32 cellular contexts compared by ENCODE assay signal in the genomic region with DNA sequence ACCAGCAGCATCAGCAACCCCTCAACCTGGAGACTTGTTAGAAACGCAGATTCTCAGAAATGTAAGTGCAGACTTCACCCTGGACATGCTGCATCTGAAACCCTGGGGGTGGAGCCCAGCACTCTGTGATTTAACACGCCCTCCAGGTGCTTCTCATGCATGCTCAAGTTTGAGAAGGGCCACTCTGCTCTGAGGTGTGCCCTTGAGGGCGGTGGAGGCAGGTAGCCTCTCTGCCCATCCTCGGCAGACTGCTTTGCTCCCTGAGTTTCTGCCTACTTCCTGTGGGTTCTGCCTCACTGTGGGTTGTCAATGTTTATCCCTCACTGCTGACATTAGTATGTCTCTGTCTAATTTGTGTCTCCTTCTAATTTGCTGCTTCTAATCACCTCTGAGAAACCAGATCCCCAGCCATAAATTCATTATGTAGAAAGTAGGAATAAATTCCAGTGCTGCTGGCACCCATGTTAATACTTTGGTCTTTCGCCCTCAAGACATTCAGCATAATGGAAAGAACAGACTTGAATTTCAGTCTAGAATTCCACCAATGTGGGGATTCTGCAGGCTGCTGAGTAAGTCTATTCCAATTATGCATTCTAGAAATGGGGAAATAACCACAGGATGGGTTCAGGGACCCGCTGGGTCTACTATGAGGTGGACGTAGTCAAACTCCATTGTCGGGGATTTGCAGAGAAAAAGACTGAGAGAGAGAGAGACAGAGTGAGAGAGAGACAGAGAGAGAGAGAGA. TPM values are rescaled to one million over a fixed set of nuclear protein-coding genes. Genes with fewer than 3 reads are reported as not detected.
DNase-seq lines count a peak whose midpoint lies in the region; ATAC-seq, FAIRE-seq and TF ChIP-seq lines count a peak whose summit lies in the region.
"Had no signal": no experiment of that assay in that cellular context is flagged by ENCODE, and none has a peak within 500 bp of the region (broad histone marks: within the 10 kb centered on the region; RNA-seq: fewer than 3 reads in every experiment).

No MANE protein-coding gene starts in this region.

- peaks cover 16% of the 10 kb centered on the region for H3K36me3 Mint-ChIP-seq in GM23338 (ENCODE audit: low read depth)
- H3K36me3 Mint-ChIP-seq in osteocyte (ENCODE audit: unreplicated experiment): no peaks in the 10 kb centered on the region
- H3K36me3 Mint-ChIP-seq: stimulated activated memory B cell treated with anti-CD40 and anti-IgM and Interleukin-4, amounts not matched to agents 10 μg/mL and 1 μg/mL and 100 μg/mL, for 72 hours had no signal

- H3K9me2 ChIP-seq in GM23338 (ENCODE audit: insufficient read depth): 0 out of 2 replicates have a peak, but pooled peaks cover 3% of the 10 kb centered on the region

- H3K4me2 ChIP-seq in GM23338: no peak overlapping the region
- H3K4me2 ChIP-seq in GM12878 (ENCODE audit: control insufficient read depth, insufficient read depth): no peak overlapping the region

- no peak overlapping the region for H3K9ac ChIP-seq in GM12878 (ENCODE audit: control insufficient read depth, insufficient read depth, low read length)

- H3K27me3 Mint-ChIP-seq in GM23338 (ENCODE audit: insufficient read depth, low read depth, poor library complexity): peaks cover 5% of the 10 kb centered on the region
- peaks cover 2% of the 10 kb centered on the region for H3K27me3 Mint-ChIP-seq in osteocyte (ENCODE audit: unreplicated experiment)
- H3K27me3 Mint-ChIP-seq: activated T-helper 17 cell treated with anti-CD3 and anti-CD28 coated beads, Interleukin-2, amount 50 U/mL, for 72 hours; CD4-positive, alpha-beta T cell had no signal

- FAIRE-seq in GM12878 (lab: Jason Lieb, UNC): no peak
- FAIRE-seq: G401.6, HTR-8/SVneo had no signal

- in situ Hi-C loops in GM12878 (cut with MboI): no loop called here

- H3K79me2 ChIP-seq in GM23338 (replicated peaks; ENCODE audit: insufficient read depth): no peaks in the 10 kb centered on the region
- H3K79me2 ChIP-seq in GM12878 (ENCODE audit: control insufficient read depth, insufficient read depth, low read length): no peaks in the 10 kb centered on the region

- H3K4me3 Mint-ChIP-seq in GM23338 (no peak overlapping the region), osteocyte (ENCODE audit: unreplicated experiment) (no peak overlapping the region)
- H3K4me3 Mint-ChIP-seq: activated T-helper 17 cell treated with anti-CD3 and anti-CD28 coated beads, Interleukin-2, amount 50 U/mL, for 72 hours; CD4-positive, alpha-beta T cell; neural crest cell; stimulated activated memory B cell treated with anti-CD40 and anti-IgM and Interleukin-4, amounts not matched to agents 10 μg/mL and 1 μg/mL and 100 μg/mL, for 72 hours had no signal

- BruUV-seq in GM12878 (replicated peaks; lab: Mats Ljungman, UMichigan): no TSS peak

- no peaks in the 10 kb centered on the region for H3F3A ChIP-seq in GM23338 (replicated peaks; ENCODE audit: low read depth)

- no peak for TF ChIP-seq POLR2A in GM12878 (IDR thresholded peaks at IDR 0.05; ENCODE audit: low read depth, low read length)

- SMC1A ChIA-PET in GM12878 (lab: Charles Lee; ENCODE audit: uncharacterized antibody, unreplicated experiment): no interaction called here

- no peak for TF ChIP-seq EP300 in GM12878 (IDR thresholded peaks at IDR 0.05; ENCODE audit: borderline replicate concordance in 1 of 2, control insufficient read depth in 1 of 2, low read depth in 2 of 2, low read length in 2 of 2)

- H3K4me1 Mint-ChIP-seq in GM23338 (peaks cover 13% of the 10 kb centered on the region), osteocyte (ENCODE audit: unreplicated experiment) (peaks cover 13% of the 10 kb centered on the region)
- H3K4me1 Mint-ChIP-seq: activated T-helper 17 cell treated with anti-CD3 and anti-CD28 coated beads, Interleukin-2, amount 50 U/mL, for 72 hours; stimulated activated memory B cell treated with anti-CD40 and anti-IgM and Interleukin-4, amounts not matched to agents 10 μg/mL and 1 μg/mL and 100 μg/mL, for 72 hours had no signal

- H3K4me1 ChIP-seq in GM23338 (ENCODE audit: insufficient read depth) (peaks cover 8% of the 10 kb centered on the region; the same call in 1 of the 2 replicates), GM12878 (ENCODE audit: control insufficient read depth, insufficient read depth, low read length) (no peaks in the 10 kb centered on the region)
- H3K4me1 ChIP-seq: HAP-1, lower lobe of right lung, vagina had no signal

- H4K20me1 ChIP-seq in GM23338 (replicated peaks; ENCODE audit: insufficient read depth): no peaks in the 10 kb centered on the region
- no peaks in the 10 kb centered on the region for H4K20me1 ChIP-seq in GM12878 (ENCODE audit: control insufficient read depth, insufficient read depth)

- H2AFZ ChIP-seq in GM23338: peak overlapping the region; percentile 56; the same call in 1 of the 2 replicates
- no peak overlapping the region; the same call in 1 of the 2 replicates for H2AFZ ChIP-seq in GM12878 (ENCODE audit: control insufficient read depth, low read depth, low read length)

- no peaks in the 10 kb centered on the region for H3K36me3 ChIP-seq in GM23338 (ENCODE audit: insufficient read depth)
- H3K36me3 ChIP-seq in GM12878 (ENCODE audit: control insufficient read depth in 2 of 2, insufficient read depth in 2 of 2, low read length in 1 of 2): no peaks in the 10 kb centered on the region
- H3K36me3 ChIP-seq: cardiac muscle cell, HAP-1, heart left ventricle, lower lobe of right lung, right atrium auricular region, vagina had no signal

- WGBS in GM12878 (ENCODE audit: insufficient coverage, insufficient replicate concordance, low lambda C conversion rate, missing lambda C conversion rate): 42% methylated on average over 8 of the region's 8 CpGs

- no peak overlapping the region for H3K4me3 ChIP-seq in GM23338
- no peak overlapping the region for H3K4me3 ChIP-seq in GM12878
- H3K4me3 ChIP-seq: cardiac muscle cell, coronary artery, HAP-1, heart left ventricle, lower lobe of right lung, right atrium auricular region, vagina had no signal

- H3K27ac ChIP-seq in GM23338 (ENCODE audit: low read depth): no peak overlapping the region
- H3K27ac ChIP-seq in GM12878 (ENCODE audit: control insufficient read depth, insufficient read depth): no peak overlapping the region
- H3K27ac ChIP-seq: 22Rv1, cardiac muscle cell, coronary artery, lower lobe of right lung, right atrium auricular region, vagina had no signal

- no peak for TF ChIP-seq RAD21 in GM12878 (IDR thresholded peaks at IDR 0.05; ENCODE audit: insufficient read depth, low read depth, low read length)

- RAD21 ChIA-PET in GM12878 (lab: Charles Lee; ENCODE audit: unreplicated experiment): no interaction called here

- TF ChIP-seq CTCF in GM23338 (conservative IDR thresholded peaks at IDR 0.05; ENCODE audit: low read depth in 2 of 2) (no peak), GM12878 (IDR thresholded peaks at IDR 0.05 in 2 of 3, conservative IDR thresholded peaks at IDR 0.05 in 1 of 3; ENCODE audit: control insufficient read depth in 2 of 3, extremely low read depth in 1 of 3, insufficient read depth in 1 of 3, low read depth in 3 of 3, low read length in 3 of 3) (no peak), osteocyte (IDR thresholded peaks at IDR 0.05) (no peak)

- H3K9me3 Mint-ChIP-seq in GM23338 (peaks cover 36% of the 10 kb centered on the region; the same call in 2 of the 3 replicates), osteocyte (ENCODE audit: unreplicated experiment) (peaks cover 8% of the 10 kb centered on the region)

- no peaks in the 10 kb centered on the region for H3K27me3 ChIP-seq in GM23338 (ENCODE audit: insufficient read depth)
- no peaks in the 10 kb centered on the region; a peak in 2 of 4 replicates for H3K27me3 ChIP-seq in GM12878 (replicated peaks in 1 of 2; ENCODE audit: control insufficient read depth in 2 of 2, insufficient read depth in 2 of 2, low read length in 1 of 2)
- H3K27me3 ChIP-seq: cardiac muscle cell, heart left ventricle, right atrium auricular region, vagina had no signal

- CTCF ChIA-PET in GM12878 (lab: Yijun Ruan, JAX): no interaction called here

- H3K27ac Mint-ChIP-seq in GM23338 (no peak overlapping the region), osteocyte (ENCODE audit: unreplicated experiment) (no peak overlapping the region)
- H3K27ac Mint-ChIP-seq: activated T-helper 17 cell treated with anti-CD3 and anti-CD28 coated beads, Interleukin-2, amount 50 U/mL, for 72 hours; CD4-positive, alpha-beta T cell; stimulated activated memory B cell treated with anti-CD40 and anti-IgM and Interleukin-4, amounts not matched to agents 10 μg/mL and 1 μg/mL and 100 μg/mL, for 72 hours had no signal

- DNase-seq in DMS79 treated with DMSO at 0.1 percent for 48 hours (lab: John Stamatoyannopoulos, UW): peak; percentile 3
- DNase-seq in DMS79 (lab: John Stamatoyannopoulos, UW): no peak
- no peak for DNase-seq in GM23338 (ENCODE audit: low spot score)
- DNase-seq in GM12878 (ENCODE audit: low read depth, low spot score): no peak
- peak; percentile 56 for DNase-seq in osteocyte (ENCODE audit: extremely low spot score, unreplicated experiment)
- DNase-seq in stimulated activated CD4-positive, alpha-beta T cell treated with anti-CD3 and anti-CD28 coated beads, Interleukin-4, amount 100 ng/mL, for 1 hour: no peak
- DNase-seq in mesenteric fat pad (ENCODE audit: low spot score): no peak
- DNase-seq: activated CD4-positive, alpha-beta T cell treated with anti-CD3 and anti-CD28 coated beads, Interleukin-2, amount 50 U/mL, for 4 hours; activated naive CD4-positive, alpha-beta T cell treated with anti-CD3 and anti-CD28 coated beads, Interleukin-2, amount 50 U/mL, for 16 hours; CD4-positive, alpha-beta T cell; DMS 273 treated with DMSO at 0.1 percent for 48 hours; foreskin fibroblast; heart left ventricle; KBM-7; lower lobe of right lung; MM.1S; NCI-H1417; NCI-H2081 treated with DMSO at 0.1 percent for 48 hours; NCI-H774; stimulated activated CD4-positive, alpha-beta T cell treated with anti-CD3 and anti-CD28 coated beads, Interleukin-2, amount 100 ng/mL, for 48 hours had no signal

- ATAC-seq in GM23338 (peak; percentile 40; the same call in 1 of the 3 replicates), GM12878 (peak; percentile 41), HG02623 (IDR thresholded peaks at IDR 0.05; ENCODE audit: unreplicated experiment) (no peak)
- ATAC-seq: activated T-helper 17 cell treated with anti-CD3 and anti-CD28 coated beads, Interleukin-2, amount 50 U/mL, for 72 hours; heart left ventricle; stimulated activated memory B cell treated with anti-CD40 and anti-IgM and Interleukin-4, amounts not matched to agents 10 μg/mL and 1 μg/mL and 100 μg/mL, for 72 hours had no signal

- POLR2A ChIA-PET in GM12878 (lab: Charles Lee): no interaction called here

- H3K9me3 ChIP-seq in GM12878 (replicated peaks; ENCODE audit: control insufficient read depth, insufficient read depth, low read length): no peaks in the 10 kb centered on the region; the same call in 2 of the 3 replicates
- H3K9me3 ChIP-seq: HAP-1, vagina had no signal

- intact Hi-C loops in GM12878 (cut with micrococcal nuclease; ENCODE audit: unreplicated experiment): no loop called here

RNA-seq across cellular contexts. Expression of gene CYSLTR2, which starts 51.3 kb away (rescaled TPM):
- not detected in 2 replicates for total RNA-seq in GM23338 (2014; rRNA removed; shearing (Covaris generic))
- polyA plus RNA-seq in GM23338 (2016; fragmentation: Nextera tagmentation; extraction: Ambion mirVana) (not detected in 2 replicates), GM12878 (2011; rRNA removed) (0.03 TPM in 1 of 2 replicates, not detected in the other), GM12878 (2014; fragmentation: Illumina TruSeq; extraction: Trizol) (0.03 TPM in 1 of 2 replicates, not detected in the other), GM12878 (2014; fragmentation: Nextera tagmentation; extraction: Ambion mirVana) (under 1 TPM in 1 of 2 experiments, not detected in 1; 0.02 TPM), GM12878 (2014; rRNA removed) (0.03 TPM in 1 of 2 replicates, not detected in the other), GM12878 (2016; fragmentation: Nextera tagmentation; extraction: Ambion mirVana) (not detected)
- total RNA-seq in GM12878 (2013; cell fraction: nucleolus; rRNA removed): not detected in 2 replicates
- total RNA-seq in GM12878 (2014; rRNA removed) (under 0.01 TPM in 1 of 2 replicates, not detected in the other), GM12878 (2014; rRNA removed; fragmentation: Illumina TruSeq; extraction: Trizol) (0.04 TPM in 1 of 2 replicates, not detected in the other), GM12878 (2021) (0.08 TPM in 1 of 2 replicates, not detected in the other), osteocyte (not detected in 2 replicates), mesenteric fat pad (0.64 TPM)
- 0.12 TPM for polyA plus RNA-seq in GM12878 (2011; ENCODE audit: low read depth)
- 0.03 and 0.07 TPM in 2 replicates for polyA plus RNA-seq in GM12878 (2011; cell fraction: cytosol; rRNA removed)
- polyA plus RNA-seq in GM12878 (2011; cell fraction: nucleus; rRNA removed): 0.03 and 0.04 TPM in 2 replicates
- polyA plus RNA-seq in GM12878 (2012): 0.10 TPM in 1 of 2 replicates, not detected in the other
- polyA minus RNA-seq in GM12878 (2011; rRNA and poly(A)+ RNA removed): 0.07 TPM in 1 of 2 replicates, not detected in the other
- polyA minus RNA-seq in GM12878 (2011; cell fraction: cytosol; rRNA and poly(A)+ RNA removed): not detected in 2 replicates
- polyA minus RNA-seq in GM12878 (2011; cell fraction: nucleus; rRNA and poly(A)+ RNA removed): not detected in 2 replicates
- total RNA-seq: neural crest cell had no signal

Comparison
In these comparisons a context has a peak if more than half of its experiments do, and no peak if none do; other contexts are left out.
1. DNase-seq: peak in DMS79 treated with DMSO at 0.1 percent for 48 hours (single experiment) and osteocyte (single experiment); none in DMS79 (single experiment), GM23338 (single experiment), GM12878 (single experiment), stimulated activated CD4-positive, alpha-beta T cell treated with anti-CD3 and anti-CD28 coated beads, Interleukin-4, amount 100 ng/mL, for 1 hour (single experiment) and mesenteric fat pad (single experiment).